In the genomic region with DNA sequence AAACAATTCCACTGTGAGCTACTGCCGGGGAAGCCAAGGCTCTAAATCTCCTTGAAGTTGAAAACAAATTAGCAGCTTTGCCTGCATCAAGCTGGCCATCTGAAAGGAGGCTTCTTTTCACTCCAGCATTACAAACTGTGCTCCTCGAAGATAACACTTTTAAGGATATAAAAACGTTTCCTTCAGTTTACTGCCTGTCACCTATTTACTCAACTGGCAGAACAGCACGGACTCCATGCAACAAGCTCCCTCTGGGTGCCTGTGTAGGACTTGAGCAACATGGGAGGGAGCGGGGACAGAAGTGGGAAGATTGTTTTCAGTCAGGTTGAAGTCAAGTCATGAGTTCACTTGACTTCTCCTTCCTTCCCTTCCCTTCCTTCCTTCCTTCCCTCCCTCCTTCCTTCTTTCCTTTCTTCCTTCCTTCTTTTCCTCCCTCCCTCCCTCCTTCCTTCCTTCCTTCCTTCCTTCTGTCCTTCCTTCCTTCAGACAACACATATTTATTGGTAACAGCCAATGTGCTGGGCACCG, we compare ENCODE assay signal across 1 cellular context.
TF ChIP-seq lines count a peak whose summit lies in the region.

No MANE protein-coding gene starts in this region.

TF ChIP-seq in WTC11, 78 proteins besides CTCF, POLR2A, EP300 and RAD21:
- no peak for TF ChIP-seq ZNF396 (CRISPR knock-in tag; IDR thresholded peaks at IDR 0.05; ENCODE audit: borderline replicate concordance)
